In the genomic region with DNA sequence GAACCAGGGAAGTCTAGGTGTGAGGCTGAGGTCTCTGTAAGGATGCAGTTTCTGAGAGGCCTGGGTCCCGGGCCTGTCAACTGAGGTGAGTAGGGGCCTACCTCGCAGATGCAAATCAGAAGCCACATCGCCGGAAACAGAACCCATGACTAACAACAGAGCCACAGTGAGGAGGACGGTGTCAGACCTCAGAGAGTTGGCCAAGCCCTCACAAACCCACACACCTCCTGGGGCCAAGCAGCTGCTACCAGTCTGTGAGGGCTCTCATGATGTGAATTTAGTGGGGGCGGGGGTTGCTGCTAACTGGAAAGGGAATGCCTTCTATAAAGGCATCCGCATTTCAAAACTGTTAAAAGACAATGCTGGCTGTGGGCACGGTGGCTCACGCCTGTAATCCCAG, we compare ENCODE assay signal across 20 cellular contexts.
DNase-seq lines count a peak whose midpoint lies in the region; ATAC-seq, FAIRE-seq and TF ChIP-seq lines count a peak whose summit lies in the region.
"Had no signal": no experiment of that assay in that cellular context is flagged by ENCODE, and none has a peak within 500 bp of the region (broad histone marks: within the 10 kb centered on the region; RNA-seq: fewer than 3 reads in every experiment).

No MANE protein-coding gene starts in this region.

- peaks cover 53% of the 10 kb centered on the region for H3K79me2 ChIP-seq in GM23338 (replicated peaks; ENCODE audit: insufficient read depth)

- 0 out of 3 replicates have a peak, but pooled peaks cover 3% of the 10 kb centered on the region for H3K9me3 Mint-ChIP-seq in GM23338
- no peaks in the 10 kb centered on the region for H3K9me3 Mint-ChIP-seq in natural killer cell treated with Interleukin-12 subunit alpha and Interleukin-12 subunit beta and Interleukin-15 and Interleukin-18, amount 100 ng/mL, for 72 hours

- peaks cover 36% of the 10 kb centered on the region for H3K4me1 Mint-ChIP-seq in GM23338
- H3K4me1 Mint-ChIP-seq in natural killer cell treated with Interleukin-12 subunit alpha and Interleukin-12 subunit beta and Interleukin-15 and Interleukin-18, amount 100 ng/mL, for 72 hours (ENCODE audit: low read depth in 2 of 2), result peaks cover 11 to 30% of the 10 kb centered on the region in 2 donors
- H3K4me1 Mint-ChIP-seq: B cell had no signal

- no peak overlapping the region for H3K4me2 ChIP-seq in GM23338

- H4K20me1 ChIP-seq in GM23338 (replicated peaks; ENCODE audit: insufficient read depth), result peaks cover 7% of the 10 kb centered on the region; the same call in 1 of the 2 replicates

- H3K4me1 ChIP-seq in GM23338 (ENCODE audit: insufficient read depth) (0 out of 2 replicates have a peak, but pooled peaks cover 16% of the 10 kb centered on the region), kidney (ENCODE audit: control insufficient read depth in 1 of 2, insufficient read depth in 1 of 2, low read depth in 1 of 2, low read length in 2 of 2) (no peaks in the 10 kb centered on the region)

- no peaks in the 10 kb centered on the region for H3K9me2 ChIP-seq in GM23338 (ENCODE audit: insufficient read depth)

- H3K27ac ChIP-seq in GM23338 (ENCODE audit: low read depth) (no peak overlapping the region), kidney (ENCODE audit: low read depth in 2 of 2, low read length in 2 of 2) (no peak overlapping the region)
- H3K27ac ChIP-seq: GM23248 had no signal

- H3K9ac ChIP-seq in kidney (ENCODE audit: low read length in 2 of 2), result no peak overlapping the region
- H3K9ac ChIP-seq: GM23248 had no signal

- H3K36me3 ChIP-seq in GM23338 (ENCODE audit: insufficient read depth) (no peaks in the 10 kb centered on the region), kidney (ENCODE audit: control insufficient read depth in 1 of 2, insufficient read depth in 2 of 2, low read length in 2 of 2) (no peaks in the 10 kb centered on the region)

- no peak overlapping the region for H2AFZ ChIP-seq in GM23338
- H2AFZ ChIP-seq: GM23248 had no signal

- H3K27me3 Mint-ChIP-seq in GM23338 (ENCODE audit: insufficient read depth, low read depth, poor library complexity), result peaks cover 6% of the 10 kb centered on the region
- no peaks in the 10 kb centered on the region for H3K27me3 Mint-ChIP-seq in natural killer cell treated with Interleukin-12 subunit alpha and Interleukin-12 subunit beta and Interleukin-15 and Interleukin-18, amount 100 ng/mL, for 72 hours
- H3K27me3 Mint-ChIP-seq: B cell; CD4-positive, alpha-beta T cell had no signal

- no peak for FAIRE-seq in kidney (lab: Jason Lieb, UNC)
- FAIRE-seq: G401.6, GM12891 had no signal

- in situ Hi-C loops in G401 (cut with HindIII; ENCODE audit: low sequenced_read_pairs), result no loop called here

- H3K36me3 Mint-ChIP-seq in GM23338 (ENCODE audit: low read depth), result peaks cover 13% of the 10 kb centered on the region
- no peaks in the 10 kb centered on the region for H3K36me3 Mint-ChIP-seq in natural killer cell treated with Interleukin-12 subunit alpha and Interleukin-12 subunit beta and Interleukin-15 and Interleukin-18, amount 100 ng/mL, for 72 hours

- H3F3A ChIP-seq in GM23338 (replicated peaks; ENCODE audit: low read depth), result no peaks in the 10 kb centered on the region

- no peak for TF ChIP-seq CTCF in GM23338 (conservative IDR thresholded peaks at IDR 0.05; ENCODE audit: low read depth in 2 of 2)
- TF ChIP-seq CTCF in kidney (IDR thresholded peaks at IDR 0.05; ENCODE audit: borderline replicate concordance, extremely low read depth, insufficient read depth), result no peak

- peak; percentile 74 for DNase-seq in G401 (ENCODE audit: low spot score)
- DNase-seq in GM23338 (ENCODE audit: low spot score), result no peak
- peak; percentile 62 for DNase-seq in cerebellar cortex (ENCODE audit: low spot score)
- DNase-seq in natural killer cell treated with Interleukin-12 subunit alpha and Interleukin-12 subunit beta and Interleukin-15 and Interleukin-18, amount 100 ng/mL, for 72 hours (ENCODE audit: low spot score), result peak; percentile 65
- DNase-seq in posterior vena cava (ENCODE audit: low spot score), result no peak
- DNase-seq in kidney, result no peak
- DNase-seq: ACHN; Calu3; CD4-positive, alpha-beta T cell; DMS79; GM23248; Kasumi-1; NCI-H1417; NCI-H2029; NCI-H524 treated with DMSO at 0.1 percent for 48 hours; PC-3 had no signal

- no peak overlapping the region for H3K4me3 ChIP-seq in GM23338
- no peak overlapping the region for H3K4me3 ChIP-seq in kidney (ENCODE audit: low read length in 2 of 2)
- H3K4me3 ChIP-seq: GM23248 had no signal

- no peak overlapping the region for H3K4me3 Mint-ChIP-seq in GM23338
- H3K4me3 Mint-ChIP-seq in natural killer cell treated with Interleukin-12 subunit alpha and Interleukin-12 subunit beta and Interleukin-15 and Interleukin-18, amount 100 ng/mL, for 72 hours, result no peak overlapping the region
- H3K4me3 Mint-ChIP-seq: B cell; CD4-positive, alpha-beta T cell had no signal

- ATAC-seq in GM23338 (peak; percentile 50), GM19463 (IDR thresholded peaks at IDR 0.05; ENCODE audit: unreplicated experiment) (no peak)
- peak; percentile 81 to 88 for ATAC-seq in natural killer cell treated with Interleukin-12 subunit alpha and Interleukin-12 subunit beta and Interleukin-15 and Interleukin-18, amount 100 ng/mL, for 72 hours
- ATAC-seq: PC-3 had no signal

- intact Hi-C loops in posterior vena cava (cut with DNase I), result no loop called here
- intact Hi-C loops in kidney (cut with DNase I), result no loop called here

- H3K27me3 ChIP-seq in GM23338 (ENCODE audit: insufficient read depth), result no peaks in the 10 kb centered on the region

- no peaks in the 10 kb centered on the region for H3K9me3 ChIP-seq in kidney (ENCODE audit: control insufficient read depth in 1 of 2, low read length in 2 of 2)

- no peak overlapping the region for H3K27ac Mint-ChIP-seq in GM23338
- H3K27ac Mint-ChIP-seq in natural killer cell treated with Interleukin-12 subunit alpha and Interleukin-12 subunit beta and Interleukin-15 and Interleukin-18, amount 100 ng/mL, for 72 hours, result no peak overlapping the region
- H3K27ac Mint-ChIP-seq: B cell; CD4-positive, alpha-beta T cell had no signal

TF ChIP-seq in GM23338, 12 proteins besides CTCF, POLR2A, EP300 and RAD21 (continues in another document):
- TF ChIP-seq, protein P1, sequence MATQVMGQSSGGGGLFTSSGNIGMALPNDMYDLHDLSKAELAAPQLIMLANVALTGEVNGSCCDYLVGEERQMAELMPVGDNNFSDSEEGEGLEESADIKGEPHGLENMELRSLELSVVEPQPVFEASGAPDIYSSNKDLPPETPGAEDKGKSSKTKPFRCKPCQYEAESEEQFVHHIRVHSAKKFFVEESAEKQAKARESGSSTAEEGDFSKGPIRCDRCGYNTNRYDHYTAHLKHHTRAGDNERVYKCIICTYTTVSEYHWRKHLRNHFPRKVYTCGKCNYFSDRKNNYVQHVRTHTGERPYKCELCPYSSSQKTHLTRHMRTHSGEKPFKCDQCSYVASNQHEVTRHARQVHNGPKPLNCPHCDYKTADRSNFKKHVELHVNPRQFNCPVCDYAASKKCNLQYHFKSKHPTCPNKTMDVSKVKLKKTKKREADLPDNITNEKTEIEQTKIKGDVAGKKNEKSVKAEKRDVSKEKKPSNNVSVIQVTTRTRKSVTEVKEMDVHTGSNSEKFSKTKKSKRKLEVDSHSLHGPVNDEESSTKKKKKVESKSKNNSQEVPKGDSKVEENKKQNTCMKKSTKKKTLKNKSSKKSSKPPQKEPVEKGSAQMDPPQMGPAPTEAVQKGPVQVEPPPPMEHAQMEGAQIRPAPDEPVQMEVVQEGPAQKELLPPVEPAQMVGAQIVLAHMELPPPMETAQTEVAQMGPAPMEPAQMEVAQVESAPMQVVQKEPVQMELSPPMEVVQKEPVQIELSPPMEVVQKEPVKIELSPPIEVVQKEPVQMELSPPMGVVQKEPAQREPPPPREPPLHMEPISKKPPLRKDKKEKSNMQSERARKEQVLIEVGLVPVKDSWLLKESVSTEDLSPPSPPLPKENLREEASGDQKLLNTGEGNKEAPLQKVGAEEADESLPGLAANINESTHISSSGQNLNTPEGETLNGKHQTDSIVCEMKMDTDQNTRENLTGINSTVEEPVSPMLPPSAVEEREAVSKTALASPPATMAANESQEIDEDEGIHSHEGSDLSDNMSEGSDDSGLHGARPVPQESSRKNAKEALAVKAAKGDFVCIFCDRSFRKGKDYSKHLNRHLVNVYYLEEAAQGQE (IDR thresholded peaks at IDR 0.05; ENCODE audit: unreplicated experiment), result no peak

Comparison
In these comparisons a context has a peak if more than half of its experiments do, and no peak if none do; other contexts are left out.
1. DNase-seq: peak in G401 (single experiment), cerebellar cortex (single experiment) and natural killer cell treated with Interleukin-12 subunit alpha and Interleukin-12 subunit beta and Interleukin-15 and Interleukin-18, amount 100 ng/mL, for 72 hours (single experiment); none in GM23338 (single experiment), posterior vena cava (single experiment) and kidney (single experiment).